In the genomic region with DNA sequence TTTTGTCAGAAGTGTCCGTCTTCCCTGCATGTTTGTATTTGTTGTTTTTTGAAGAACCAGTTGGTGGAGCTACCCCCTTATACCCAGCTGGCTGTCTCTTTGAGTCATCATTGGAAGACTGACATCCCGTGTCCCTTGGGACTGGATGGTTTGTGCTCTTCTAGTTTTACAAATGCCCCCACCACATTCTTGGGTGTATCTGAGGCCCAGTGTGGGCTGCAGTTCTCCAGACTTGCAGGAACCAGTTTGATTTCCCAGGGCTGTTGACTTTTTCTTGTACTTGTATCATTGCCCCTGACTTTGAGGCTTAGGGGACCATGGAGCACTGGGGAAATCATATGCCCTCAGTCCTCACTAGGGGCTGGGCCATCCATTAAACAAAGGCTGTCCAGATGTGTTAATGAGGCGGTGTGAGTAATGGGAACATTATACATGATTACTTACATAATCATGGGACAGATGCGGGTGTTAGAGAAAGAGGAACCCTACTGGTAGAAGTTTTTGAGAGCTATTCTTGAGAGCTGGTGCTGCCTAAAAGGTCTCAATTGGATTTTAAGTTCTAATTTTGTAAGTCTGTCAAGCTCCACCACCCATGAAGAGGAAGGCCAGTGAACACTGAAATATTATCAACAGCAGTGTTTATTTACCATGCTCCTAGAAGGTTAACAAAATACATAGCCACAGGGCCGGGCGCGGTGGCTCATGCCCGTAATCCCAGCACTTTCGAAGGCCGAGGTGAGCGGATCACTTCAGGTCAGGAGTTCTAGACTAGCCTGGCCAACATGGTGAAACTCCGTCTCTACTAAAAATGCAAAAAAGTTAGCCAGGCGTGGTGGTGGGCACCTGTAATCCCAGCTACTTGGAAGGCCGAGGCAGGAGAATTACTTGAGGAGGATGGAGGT, we compare ENCODE assay signal across 8 cellular contexts. TPM values are rescaled to one million over a fixed set of nuclear protein-coding genes. Genes with fewer than 3 reads are reported as not detected.
DNase-seq lines count a peak whose midpoint lies in the region; ATAC-seq lines count a peak whose summit lies in the region.

No MANE protein-coding gene starts in this region.

- no peak overlapping the region for H2BK120ac ChIP-seq in neuronal stem cell (ENCODE audit: low read depth, low read length)

- no peak overlapping the region for H3K18ac ChIP-seq in neuronal stem cell (ENCODE audit: low read length)

- POLR2A ChIA-PET in activated CD8-positive, alpha-beta T cell treated with anti-CD3 and anti-CD28 coated beads, Interleukin-2, amount 10 ng/mL, durations not matched to agents 7 days and 5 days (lab: Charles Lee): interaction anchor here (0.6 kb wide), 1 partner anchor 155 kb away, joined by 3 read pairs; no protein-coding TSS in a partner anchor
- POLR2A ChIA-PET in naive thymus-derived CD8-positive, alpha-beta T cell (lab: Charles Lee): interaction anchor here (0.7 kb wide), 1 partner anchor 1443 kb away, joined by 3 read pairs; no protein-coding TSS in a partner anchor

- H3K4ac ChIP-seq in neuronal stem cell (ENCODE audit: low read length): no peak overlapping the region

- H3K23ac ChIP-seq in neuronal stem cell (ENCODE audit: low read depth, low read length, poor library complexity): no peak overlapping the region

- ATAC-seq in HG03442 (IDR thresholded peaks at IDR 0.05; ENCODE audit: unreplicated experiment) (peak; percentile 54), GM19455 (IDR thresholded peaks at IDR 0.05; ENCODE audit: unreplicated experiment) (no peak)
- no peak for ATAC-seq in activated CD8-positive, alpha-beta T cell treated with anti-CD3 and anti-CD28 coated beads, Interleukin-2, amount 10 ng/mL, durations not matched to agents 7 days and 5 days
- ATAC-seq in naive thymus-derived CD8-positive, alpha-beta T cell: no peak

- H3K4me1 Mint-ChIP-seq in activated naive CD4-positive, alpha-beta T cell treated with anti-CD3 and anti-CD28 coated beads, Interleukin-2, amount 10 ng/mL, durations not matched to agents 7 days and 5 days: peaks cover 86% of the 10 kb centered on the region
- H3K4me1 Mint-ChIP-seq in activated CD8-positive, alpha-beta T cell treated with anti-CD3 and anti-CD28 coated beads, Interleukin-2, amount 10 ng/mL, durations not matched to agents 7 days and 5 days (ENCODE audit: low read depth): peaks cover 98% of the 10 kb centered on the region
- H3K4me1 Mint-ChIP-seq in naive thymus-derived CD8-positive, alpha-beta T cell: peaks cover 47 to 100% (median 98%) of the 10 kb centered on the region in 4 donors

- H3K9me3 Mint-ChIP-seq in activated naive CD4-positive, alpha-beta T cell treated with anti-CD3 and anti-CD28 coated beads, Interleukin-2, amount 10 ng/mL, durations not matched to agents 7 days and 5 days: no peaks in the 10 kb centered on the region
- H3K9me3 Mint-ChIP-seq in activated CD8-positive, alpha-beta T cell treated with anti-CD3 and anti-CD28 coated beads, Interleukin-2, amount 10 ng/mL, durations not matched to agents 7 days and 5 days (ENCODE audit: insufficient read depth): no peaks in the 10 kb centered on the region
- H3K9me3 Mint-ChIP-seq in naive thymus-derived CD8-positive, alpha-beta T cell: no peaks in the 10 kb centered on the region

- H3K4me3 ChIP-seq in neuronal stem cell (ENCODE audit: low read length in 2 of 2): no peak overlapping the region

- H3K27ac ChIP-seq in neuronal stem cell (replicated peaks; ENCODE audit: low read length): no peak overlapping the region

- no peak overlapping the region for H2BK5ac ChIP-seq in neuronal stem cell (ENCODE audit: low read length)

- H4K8ac ChIP-seq in neuronal stem cell (ENCODE audit: low read depth, low read length): no peak overlapping the region

- H3K79me1 ChIP-seq in neuronal stem cell (ENCODE audit: low read depth, low read length): no peaks in the 10 kb centered on the region

- H3K14ac ChIP-seq in neuronal stem cell (ENCODE audit: low read length): no peak overlapping the region

- peaks cover 35% of the 10 kb centered on the region for H3K36me3 Mint-ChIP-seq in activated naive CD4-positive, alpha-beta T cell treated with anti-CD3 and anti-CD28 coated beads, Interleukin-2, amount 10 ng/mL, durations not matched to agents 7 days and 5 days
- peaks cover 65% of the 10 kb centered on the region for H3K36me3 Mint-ChIP-seq in activated CD8-positive, alpha-beta T cell treated with anti-CD3 and anti-CD28 coated beads, Interleukin-2, amount 10 ng/mL, durations not matched to agents 7 days and 5 days (ENCODE audit: low read depth)
- peaks cover 0 to 15% (median 3%) of the 10 kb centered on the region in 3 donors for H3K36me3 Mint-ChIP-seq in naive thymus-derived CD8-positive, alpha-beta T cell

- no peak overlapping the region for H4K91ac ChIP-seq in neuronal stem cell (ENCODE audit: low read depth, low read length, poor library complexity)

- peak overlapping the region; percentile 39 for H3K27ac Mint-ChIP-seq in activated naive CD4-positive, alpha-beta T cell treated with anti-CD3 and anti-CD28 coated beads, Interleukin-2, amount 10 ng/mL, durations not matched to agents 7 days and 5 days
- peak overlapping the region; percentile 80 for H3K27ac Mint-ChIP-seq in activated CD8-positive, alpha-beta T cell treated with anti-CD3 and anti-CD28 coated beads, Interleukin-2, amount 10 ng/mL, durations not matched to agents 7 days and 5 days
- H3K27ac Mint-ChIP-seq in naive thymus-derived CD8-positive, alpha-beta T cell: peak overlapping the region in 9 of 10 donors; percentile 45 to 97 (median 74)

- H2AFZ ChIP-seq in neuronal stem cell (ENCODE audit: low read length): no peak overlapping the region

- H3K36me3 ChIP-seq in neuronal stem cell (replicated peaks in 1 of 2; ENCODE audit: control insufficient read depth in 2 of 2, insufficient read depth in 2 of 2, low read length in 2 of 2): peaks cover 0 to 23% of the 10 kb centered on the region in 2 donors

- CTCF ChIA-PET in activated naive CD4-positive, alpha-beta T cell treated with anti-CD3 and anti-CD28 coated beads, Interleukin-2, amount 10 ng/mL, durations not matched to agents 7 days and 5 days (lab: Charles Lee): no interaction called here
- CTCF ChIA-PET in activated CD8-positive, alpha-beta T cell treated with anti-CD3 and anti-CD28 coated beads, Interleukin-2, amount 10 ng/mL, durations not matched to agents 7 days and 5 days (lab: Charles Lee): interaction anchor here (0.7 to 2.5 kb wide), 5 partner anchors 11 to 203 kb away, joined by 3 to 12 read pairs (median 3); no protein-coding TSS in a partner anchor

- no peak overlapping the region for H2BK12ac ChIP-seq in neuronal stem cell (ENCODE audit: low read length)

- no peak overlapping the region for H3K9ac ChIP-seq in neuronal stem cell (ENCODE audit: low read depth, low read length, poor library complexity)

- no peaks in the 10 kb centered on the region for H3K27me3 ChIP-seq in neuronal stem cell (ENCODE audit: control insufficient read depth in 3 of 3, insufficient read depth in 3 of 3, low read depth in 1 of 3, low read length in 3 of 3)

- H3K4me3 Mint-ChIP-seq in activated naive CD4-positive, alpha-beta T cell treated with anti-CD3 and anti-CD28 coated beads, Interleukin-2, amount 10 ng/mL, durations not matched to agents 7 days and 5 days: no peak overlapping the region
- no peak overlapping the region for H3K4me3 Mint-ChIP-seq in activated CD8-positive, alpha-beta T cell treated with anti-CD3 and anti-CD28 coated beads, Interleukin-2, amount 10 ng/mL, durations not matched to agents 7 days and 5 days
- H3K4me3 Mint-ChIP-seq in naive thymus-derived CD8-positive, alpha-beta T cell: peak overlapping the region in 6 of 10 donors; percentile 8 to 53 (median 36)

- no CpG with 5 or more reads among the region's 14 CpGs for WGBS in neuronal stem cell (ENCODE audit: extremely low coverage in 2 of 2, insufficient read length in 2 of 2, insufficient replicate concordance in 1 of 2), 2 donors

- no peak overlapping the region for H3K4me2 ChIP-seq in neuronal stem cell (ENCODE audit: insufficient read depth, low read length, poor library complexity, severe bottlenecking)

- peaks cover 10 to 23% of the 10 kb centered on the region in 2 donors for H3K4me1 ChIP-seq in neuronal stem cell (ENCODE audit: control insufficient read depth in 2 of 2, insufficient read depth in 1 of 2, low read depth in 1 of 2, low read length in 2 of 2)

- H3K27me3 Mint-ChIP-seq in activated naive CD4-positive, alpha-beta T cell treated with anti-CD3 and anti-CD28 coated beads, Interleukin-2, amount 10 ng/mL, durations not matched to agents 7 days and 5 days: no peaks in the 10 kb centered on the region
- no peaks in the 10 kb centered on the region for H3K27me3 Mint-ChIP-seq in activated CD8-positive, alpha-beta T cell treated with anti-CD3 and anti-CD28 coated beads, Interleukin-2, amount 10 ng/mL, durations not matched to agents 7 days and 5 days (ENCODE audit: low read depth)
- no peaks in the 10 kb centered on the region for H3K27me3 Mint-ChIP-seq in naive thymus-derived CD8-positive, alpha-beta T cell

- no peak overlapping the region for H2BK15ac ChIP-seq in neuronal stem cell (ENCODE audit: low read length)

- no peak for DNase-seq in activated naive CD4-positive, alpha-beta T cell treated with anti-CD3 and anti-CD28 coated beads, Interleukin-2, amount 10 ng/mL, durations not matched to agents 7 days and 5 days
- DNase-seq in activated naive CD4-positive, alpha-beta T cell treated with anti-CD3 and anti-CD28 coated beads, Interleukin-2, amount 50 U/mL, for 16 hours: no peak
- no peak for DNase-seq in activated CD8-positive, alpha-beta T cell treated with anti-CD3 and anti-CD28 coated beads, Interleukin-2, amount 10 ng/mL, durations not matched to agents 7 days and 5 days
- DNase-seq in naive thymus-derived CD8-positive, alpha-beta T cell: no peak
- DNase-seq in activated gamma-delta T cell (lab: John Stamatoyannopoulos, UW) (no peak), neuronal stem cell (ENCODE audit: low spot score) (no peak)

- peaks cover 0 to 5% of the 10 kb centered on the region in 2 donors for H3K9me3 ChIP-seq in neuronal stem cell (replicated peaks in 1 of 2; ENCODE audit: control insufficient read depth in 2 of 2, insufficient read depth in 1 of 2, low read depth in 1 of 2, low read length in 2 of 2)

- H2AK5ac ChIP-seq in neuronal stem cell (ENCODE audit: low read depth, low read length): no peak overlapping the region

RNA-seq across cellular contexts. Expression of gene JARID2, which starts 8.5 kb away (rescaled TPM):
- 10 to 100 TPM; 33.0 to 33.2 TPM for total RNA-seq in activated CD8-positive, alpha-beta T cell treated with anti-CD3 and anti-CD28 coated beads, Interleukin-2, amount 10 ng/mL, durations not matched to agents 7 days and 5 days
- total RNA-seq in naive thymus-derived CD8-positive, alpha-beta T cell: 10 to 100 TPM; 23.0 to 23.5 TPM
- 10 to 100 TPM in 2 of 3 donors, 1 to 10 TPM in 1; 7.6 to 11.8 (median 10.1) TPM for polyA plus RNA-seq in naive thymus-derived CD8-positive, alpha-beta T cell
- polyA plus RNA-seq in neuronal stem cell (2013, experiment 1 of 2): 45.0 TPM
- polyA plus RNA-seq in neuronal stem cell (2013, experiment 2 of 2): 46.3 TPM

Comparison
In these comparisons a context has a peak if more than half of its experiments do, and no peak if none do; other contexts are left out.
1. H3K4me3 Mint-ChIP-seq: peak in naive thymus-derived CD8-positive, alpha-beta T cell (6 of 10); none in activated naive CD4-positive, alpha-beta T cell treated with anti-CD3 and anti-CD28 coated beads, Interleukin-2, amount 10 ng/mL, durations not matched to agents 7 days and 5 days (single experiment) and activated CD8-positive, alpha-beta T cell treated with anti-CD3 and anti-CD28 coated beads, Interleukin-2, amount 10 ng/mL, durations not matched to agents 7 days and 5 days (single experiment).
2. Peak in every context shown above with its lines, with median percentiles within 50 percentile points of each other: H3K27ac Mint-ChIP-seq.